35 cellular contexts compared by ENCODE assay signal in the genomic region with DNA sequence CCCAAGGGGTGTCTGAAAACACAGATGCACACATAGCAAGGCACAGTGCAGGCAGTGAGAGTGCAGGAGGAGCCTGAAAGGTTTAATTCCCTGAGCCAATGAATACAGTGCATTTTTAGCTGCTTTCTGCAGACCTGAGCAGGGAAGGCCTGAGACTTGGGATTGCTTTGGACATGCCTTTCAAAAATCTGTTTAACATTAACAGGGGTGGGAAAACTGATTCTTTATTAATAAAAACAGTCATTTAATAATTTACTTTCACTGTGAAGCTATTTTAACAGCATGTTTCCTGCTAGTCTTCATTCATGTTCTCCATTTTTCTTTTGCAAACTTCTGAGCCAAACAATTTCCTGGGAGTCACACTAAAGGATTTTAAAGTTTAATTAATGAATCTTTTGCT.
"Had no signal": no experiment of that assay in that cellular context is flagged by ENCODE, and none has a peak within 500 bp of the region (broad histone marks: within the 10 kb centered on the region; RNA-seq: fewer than 3 reads in every experiment).

No MANE protein-coding gene starts in this region.

- FAIRE-seq: frontal cortex had no signal

- H3K27ac Mint-ChIP-seq: activated B cell treated with CpG ODN at 0.5 μM for 24 hours; activated CD8-positive, alpha-beta T cell treated with anti-CD3 and anti-CD28 coated beads for 36 hours; activated naive CD8-positive, alpha-beta T cell; activated T-helper 17 cell treated with anti-CD3 and anti-CD28 coated beads, Interleukin-2, amount 50 U/mL, for 72 hours; brain; dendritic cell treated with granulocyte-macrophage colony-stimulating factor and Interleukin-4, amounts not matched to agents 40 ng/mL and 50 ng/mL, for 4 days; endodermal cell; T-cell; T-helper 1 cell treated with Interleukin-12 subunit alpha and Interleukin-12 subunit beta and Interleukin-4 antibody, amounts not matched to agents 30 μg/mL and 1 μg/mL, for 36 hours; T-helper 2 cell treated with Interferon-gamma antibody and Interleukin-4, amounts not matched to agents 5 μg/mL and 100 μg/mL, for 36 hours had no signal

- H3K4me3 ChIP-seq: breast epithelium, cardiac muscle cell, colonic mucosa, dorsolateral prefrontal cortex had no signal

- DNase-seq: activated B cell treated with CpG ODN at 0.5 μM for 24 hours; activated CD4-positive, alpha-beta T cell treated with anti-CD3 and anti-CD28 coated beads for 48 hours; activated CD4-positive, alpha-beta T cell treated with anti-CD3 and anti-CD28 coated beads, Interleukin-2, amount 50 U/mL, for 1 hour; activated CD4-positive, alpha-beta T cell treated with anti-CD3 and anti-CD28 coated beads, Interleukin-2, amount 50 U/mL, for 48 hours; activated CD8-positive, alpha-beta memory T cell treated with anti-CD3 and anti-CD28 coated beads for 24 hours; activated CD8-positive, alpha-beta T cell treated with anti-CD3 and anti-CD28 coated beads for 36 hours; activated effector memory CD4-positive, alpha-beta T cell treated with Interleukin-2 at 50 U/mL for 16 hours; activated gamma-delta T cell treated with Interleukin-2 at 50 U/mL for 16 hours; activated naive CD4-positive, alpha-beta T cell treated with anti-CD3 and anti-CD28 coated beads, Interleukin-2, amount 50 U/mL, for 16 hours; activated naive CD4-positive, alpha-beta T cell treated with Interleukin-2 at 50 U/mL for 16 hours; activated T-cell treated with anti-CD3 and anti-CD28 coated beads, Interleukin-2, amount 50 U/mL, for 4 hours; amniotic stem cell; aorta; central memory CD4-positive, alpha-beta T cell; cerebellar nuclear complex; colonic mucosa; dorsolateral prefrontal cortex; effector memory CD4-positive, alpha-beta T cell; endodermal cell; foreskin fibroblast; SW 1271; T-cell; T1000; WERI-Rb-1 had no signal

- H3K4me1 ChIP-seq: breast epithelium, colonic mucosa had no signal

- H3K9me3 ChIP-seq: breast epithelium, colonic mucosa had no signal

- H3K9me3 Mint-ChIP-seq: activated B cell treated with CpG ODN at 0.5 μM for 24 hours; activated CD8-positive, alpha-beta T cell treated with anti-CD3 and anti-CD28 coated beads for 36 hours; activated T-cell treated with anti-CD3 and anti-CD28 coated beads, Interleukin-2, amount 50 U/mL, for 4 hours; activated T-helper 17 cell treated with anti-CD3 and anti-CD28 coated beads, Interleukin-2, amount 50 U/mL, for 72 hours; brain; dendritic cell treated with granulocyte-macrophage colony-stimulating factor and Interleukin-4, amounts not matched to agents 40 ng/mL and 50 ng/mL, for 4 days; endodermal cell; T-cell; T-helper 1 cell treated with Interleukin-12 subunit alpha and Interleukin-12 subunit beta and Interleukin-4 antibody, amounts not matched to agents 30 μg/mL and 1 μg/mL, for 36 hours; T-helper 2 cell treated with Interferon-gamma antibody and Interleukin-4, amounts not matched to agents 5 μg/mL and 100 μg/mL, for 36 hours had no signal

- H3K27ac ChIP-seq: breast epithelium, cardiac muscle cell, colonic mucosa, dorsolateral prefrontal cortex, WERI-Rb-1 had no signal

- ATAC-seq: activated CD4-positive, CD25-positive, alpha-beta regulatory T cell treated with anti-CD3 and anti-CD28 coated beads, Interleukin-2, amount 50 U/mL, for 24 hours; activated CD8-positive, alpha-beta T cell treated with anti-CD3 and anti-CD28 coated beads for 36 hours; activated T-cell treated with anti-CD3 and anti-CD28 coated beads, Interleukin-2, amount 50 U/mL, for 4 hours; activated T-helper 17 cell treated with anti-CD3 and anti-CD28 coated beads, Interleukin-2, amount 50 U/mL, for 72 hours; esophagus mucosa; T-cell had no signal

- H3K27me3 ChIP-seq: breast epithelium, cardiac muscle cell, colonic mucosa had no signal

- H3K36me3 Mint-ChIP-seq: activated naive CD8-positive, alpha-beta T cell; brain; T-cell had no signal

- H3K4me3 Mint-ChIP-seq: activated B cell treated with CpG ODN at 0.5 μM for 24 hours; activated CD8-positive, alpha-beta T cell treated with anti-CD3 and anti-CD28 coated beads for 36 hours; activated naive CD8-positive, alpha-beta T cell; activated T-cell treated with anti-CD3 and anti-CD28 coated beads, Interleukin-2, amount 50 U/mL, for 4 hours; activated T-helper 17 cell treated with anti-CD3 and anti-CD28 coated beads, Interleukin-2, amount 50 U/mL, for 72 hours; brain; dendritic cell treated with granulocyte-macrophage colony-stimulating factor and Interleukin-4, amounts not matched to agents 40 ng/mL and 50 ng/mL, for 4 days; endodermal cell; T-cell; T-helper 1 cell treated with Interleukin-12 subunit alpha and Interleukin-12 subunit beta and Interleukin-4 antibody, amounts not matched to agents 30 μg/mL and 1 μg/mL, for 36 hours; T-helper 2 cell treated with Interferon-gamma antibody and Interleukin-4, amounts not matched to agents 5 μg/mL and 100 μg/mL, for 36 hours had no signal

- H3K36me3 ChIP-seq: breast epithelium, cardiac muscle cell, colonic mucosa, WERI-Rb-1 had no signal

- H3K27me3 Mint-ChIP-seq: activated B cell treated with CpG ODN at 0.5 μM for 24 hours; activated CD8-positive, alpha-beta T cell treated with anti-CD3 and anti-CD28 coated beads for 36 hours; activated naive CD8-positive, alpha-beta T cell; activated T-helper 17 cell treated with anti-CD3 and anti-CD28 coated beads, Interleukin-2, amount 50 U/mL, for 72 hours; brain; dendritic cell treated with granulocyte-macrophage colony-stimulating factor and Interleukin-4, amounts not matched to agents 40 ng/mL and 50 ng/mL, for 4 days had no signal

- H3K4me1 Mint-ChIP-seq: activated B cell treated with CpG ODN at 0.5 μM for 24 hours; activated T-helper 17 cell treated with anti-CD3 and anti-CD28 coated beads, Interleukin-2, amount 50 U/mL, for 72 hours; brain; T-cell had no signal
